ENCODE assay signal across 8 cellular contexts in genomic region chr2:3536682-3537632, GRCh38. TPM values are rescaled to one million over a fixed set of nuclear protein-coding genes. Genes with fewer than 3 reads are reported as not detected.
A peak's percentile ranks its signal among the peaks of the same experiment; 100 is the strongest.
DNase-seq lines count a peak whose midpoint lies in the region; ATAC-seq, FAIRE-seq and TF ChIP-seq lines count a peak whose summit lies in the region.

No MANE protein-coding gene starts in this region.

- H2AFZ ChIP-seq in mammary epithelial cell (ENCODE audit: low read depth, low read length) (peak overlapping the region; percentile 94), HepG2 (ENCODE audit: low read length) (peak overlapping the region; percentile 47), MM.1S (ENCODE audit: low read length) (no peak overlapping the region)

- no TSS peak for BruUV-seq in mammary epithelial cell (replicated peaks; lab: Mats Ljungman, UMichigan)
- no TSS peak for BruUV-seq in HepG2 (replicated peaks; lab: Mats Ljungman, UMichigan)

- no peak; a peak in 1 of 4 replicates for TF ChIP-seq POLR2A in HepG2 (IDR thresholded peaks at IDR 0.05; ENCODE audit: insufficient read depth in 1 of 2, low read depth in 2 of 2, low read length in 2 of 2)
- TF ChIP-seq POLR2A in thyroid gland (IDR thresholded peaks at IDR 0.05), result no peak

- H3K9me2 ChIP-seq in MM.1S (replicated peaks; ENCODE audit: insufficient read depth, low read length), result no peaks in the 10 kb centered on the region

- peak overlapping the region; percentile 93 for H3K4me2 ChIP-seq in mammary epithelial cell (ENCODE audit: insufficient read depth, low read depth, low read length)
- H3K4me2 ChIP-seq in HepG2 (ENCODE audit: low read depth, low read length), result peak overlapping the region; percentile 97
- no peak overlapping the region for H3K4me2 ChIP-seq in MM.1S (ENCODE audit: low read depth, low read length)

- peak overlapping the region; percentile 74 for H3K9ac ChIP-seq in mammary epithelial cell (ENCODE audit: insufficient read depth, low read length)
- peak overlapping the region; percentile 87 for H3K9ac ChIP-seq in HepG2 (ENCODE audit: insufficient read depth, low read depth, low read length)
- H3K9ac ChIP-seq in MM.1S (ENCODE audit: low read length), result no peak overlapping the region

- TF ChIP-seq RAD21 in HepG2 (CRISPR knock-in tag; IDR thresholded peaks at IDR 0.05), result peak; percentile 71

- in situ Hi-C loops in mammary epithelial cell (cut with MboI; ENCODE audit: low sequenced_read_pairs in 2 of 2) (no loop called here), HepG2 (cut with HindIII; ENCODE audit: extremely low pct_ligation_motif_present, low pct_unique_long_range_greater_than_20kb) (no loop called here)

- POLR2A ChIA-PET in HepG2 (lab: Yijun Ruan, JAX), result interaction anchor here (0.7 to 2.8 kb wide), 21 partner anchors 13 to 157 kb away, joined by 3 to 70 read pairs (median 4); partner anchors contain the start of genes ADI1, RNASEH1 and TRAPPC12

- TF ChIP-seq CTCF in mammary epithelial cell (conservative IDR thresholded peaks at IDR 0.05 in 1 of 2, IDR thresholded peaks at IDR 0.05 in 1 of 2; ENCODE audit: extremely low read depth in 1 of 2, insufficient read depth in 1 of 2, low read depth in 1 of 2, low read length in 2 of 2) (peak; percentile 26 to 31), HepG2 (CRISPR knock-in tag; IDR thresholded peaks at IDR 0.05) (peak; percentile 82), thyroid gland (IDR thresholded peaks at IDR 0.05) (peak in 2 of 6 experiments; percentile 9 to 17), MM.1S (IDR thresholded peaks at IDR 0.05; ENCODE audit: low read length) (no peak)

- H3F3A ChIP-seq in MM.1S (ENCODE audit: insufficient read depth, low read length), result no peaks in the 10 kb centered on the region

- intact Hi-C loops in mammary epithelial cell (cut with micrococcal nuclease), result no loop called here
- intact Hi-C loops in HepG2 (cut with micrococcal nuclease; ENCODE audit: unreplicated experiment), result loop anchor here (1.0 to 5.0 kb wide), 7 partner anchors 14 to 160 kb away; partner anchors contain the start of genes EIPR1, RNASEH1 and TRAPPC12
- intact Hi-C loops in thyroid gland (cut with DNase I), result no loop called here

- DNase-seq in A172 (ENCODE audit: low spot score), result peak; percentile 61
- DNase-seq in NOMO-1 (lab: John Stamatoyannopoulos, UW; ENCODE audit: unreplicated experiment in 2 of 2), result peak; percentile 18 to 29
- DNase-seq in mammary epithelial cell, result peak; percentile 8
- peak; percentile 82 for DNase-seq in HepG2 (ENCODE audit: low spot score)
- DNase-seq in thyroid gland, result peak in 1 of 2 donors; percentile 19
- DNase-seq in MM.1S, result no peak
- no peak for DNase-seq in stimulated activated CD4-positive, alpha-beta T cell treated with anti-CD3 and anti-CD28 coated beads, Interleukin-2, amount 100 ng/mL, for 48 hours

- whole genome bisulfite sequencing in mammary epithelial cell (ENCODE audit: low coverage, missing lambda C conversion rate), result 73% methylated on average over 12 of the region's 16 CpGs
- WGBS in HepG2 (ENCODE audit: low lambda C conversion rate), result 42% methylated on average over 16 of the region's 16 CpGs
- WGBS in thyroid gland, 2 donors, result 76 to 77% methylated on average over 12 to 16 of the region's 16 CpGs

- H3K79me2 ChIP-seq in mammary epithelial cell (ENCODE audit: insufficient read depth, low read length), result peaks cover 4% of the 10 kb centered on the region
- peaks cover 1% of the 10 kb centered on the region for H3K79me2 ChIP-seq in HepG2 (ENCODE audit: insufficient read depth, low read length)
- 0 out of 2 replicates have a peak, but pooled peaks cover 1% of the 10 kb centered on the region for H3K79me2 ChIP-seq in MM.1S (ENCODE audit: low read length)

- peak overlapping the region; percentile 89 for H3K27ac ChIP-seq in mammary epithelial cell (ENCODE audit: insufficient read depth, low read depth, low read length)
- peak overlapping the region; percentile 92 for H3K27ac ChIP-seq in HepG2 (ENCODE audit: extremely low read length, insufficient read depth, low read length)
- H3K27ac ChIP-seq in thyroid gland, result peak overlapping the region; percentile 69 to 87 (median 72)
- no peak overlapping the region for H3K27ac ChIP-seq in MM.1S (ENCODE audit: low read length)

- CTCF ChIA-PET in mammary epithelial cell (lab: Charles Lee; ENCODE audit: low non-redundant PET), result no interaction called here
- CTCF ChIA-PET in HepG2 (lab: Yijun Ruan, JAX; ENCODE audit: low intra/inter-chr PET ratio, low total read pairs), result no interaction called here

- H3K4me3 ChIP-seq in mammary epithelial cell (replicated peaks in 1 of 3; ENCODE audit: insufficient read depth in 1 of 3, low read depth in 2 of 3, low read length in 3 of 3) (no peak overlapping the region), HepG2 (replicated peaks in 1 of 3; ENCODE audit: insufficient read depth in 1 of 3, low read depth in 2 of 3, low read length in 3 of 3) (peak overlapping the region; percentile 59 to 79 (median 73)), thyroid gland (replicated peaks in 1 of 3) (no peak overlapping the region), MM.1S (ENCODE audit: low read length) (no peak overlapping the region)

- no peaks in the 10 kb centered on the region for H3K9me3 ChIP-seq in mammary epithelial cell (replicated peaks; ENCODE audit: insufficient read depth, low read length)
- no peaks in the 10 kb centered on the region for H3K9me3 ChIP-seq in HepG2 (ENCODE audit: low read length)
- H3K9me3 ChIP-seq in thyroid gland, result no peaks in the 10 kb centered on the region
- H3K9me3 ChIP-seq in MM.1S (replicated peaks; ENCODE audit: insufficient read depth, low read length), result no peaks in the 10 kb centered on the region

- H3K36me3 ChIP-seq in mammary epithelial cell (ENCODE audit: insufficient read depth, low read length) (peaks cover 3% of the 10 kb centered on the region), HepG2 (replicated peaks in 1 of 2; ENCODE audit: control insufficient read depth in 1 of 2, insufficient read depth in 2 of 2, low read length in 2 of 2) (peaks cover 4 to 10% of the 10 kb centered on the region in 2 experiments; a peak in 4 of 5 replicates), thyroid gland (no peaks in the 10 kb centered on the region), MM.1S (replicated peaks; ENCODE audit: insufficient read depth, low read length) (peaks cover 3% of the 10 kb centered on the region; the same call in 1 of the 2 replicates)

- TF ChIP-seq EP300 in HepG2 (IDR thresholded peaks at IDR 0.05; ENCODE audit: low read depth in 2 of 2, low read length in 2 of 2), result no peak
- TF ChIP-seq EP300 in HepG2 (CRISPR knock-in tag; IDR thresholded peaks at IDR 0.05; ENCODE audit: borderline replicate concordance), result no peak

- peak; percentile 63 for ATAC-seq in GM18907 (IDR thresholded peaks at IDR 0.05; ENCODE audit: unreplicated experiment)
- ATAC-seq in HepG2, result peak; percentile 89

- peaks cover 21% of the 10 kb centered on the region for H3K4me1 ChIP-seq in mammary epithelial cell (ENCODE audit: insufficient read depth, low read length)
- peaks cover 41% of the 10 kb centered on the region for H3K4me1 ChIP-seq in HepG2 (ENCODE audit: insufficient read depth, low read length)
- peaks cover 0 to 14% of the 10 kb centered on the region in 2 donors for H3K4me1 ChIP-seq in thyroid gland
- H3K4me1 ChIP-seq in MM.1S (ENCODE audit: low read length), result no peaks in the 10 kb centered on the region

- H3K27me3 ChIP-seq in mammary epithelial cell (ENCODE audit: insufficient read depth, low read length) (no peaks in the 10 kb centered on the region), HepG2 (ENCODE audit: control insufficient read depth in 1 of 2, insufficient read depth in 2 of 2, low read length in 2 of 2) (no peaks in the 10 kb centered on the region; a peak in 1 of 5 replicates), thyroid gland (no peaks in the 10 kb centered on the region), MM.1S (replicated peaks; ENCODE audit: insufficient read depth, low read length) (no peaks in the 10 kb centered on the region)

- dilution Hi-C loops in mammary epithelial cell (cut with HindIII; ENCODE audit: low sequenced_read_pairs), result loop anchor here (5.0 kb wide), 1 partner anchor 65 kb away; no protein-coding TSS in a partner anchor

- H4K20me1 ChIP-seq in mammary epithelial cell (ENCODE audit: insufficient read depth, low read length) (no peaks in the 10 kb centered on the region), HepG2 (ENCODE audit: insufficient read depth, low read length) (no peaks in the 10 kb centered on the region), MM.1S (ENCODE audit: insufficient read depth, low read length) (no peaks in the 10 kb centered on the region)

- FAIRE-seq in HepG2 (lab: Jason Lieb, UNC), result peak; percentile 74

RNA-seq across cellular contexts. Expression of gene ADI1, which starts 17.6 kb away (rescaled TPM):
- 70.9 and 102 TPM in 2 replicates for total RNA-seq in A172 (2014; rRNA removed; shearing (Covaris generic))
- total RNA-seq in mammary epithelial cell (10 to 100 TPM; 13.3 to 35.1 TPM), HepG2 (2016; rRNA removed; fragmentation: Illumina TruSeq; extraction: Trizol) (123 and 135 TPM in 2 replicates), thyroid gland (10 to 100 TPM; 35.9 to 65.1 (median 59.2) TPM)
- polyA plus RNA-seq in mammary epithelial cell (36.0 TPM), HepG2 (2011; rRNA removed) (21.3 and 28.7 TPM in 2 replicates)
- 20.7 TPM for polyA minus RNA-seq in mammary epithelial cell
- 16.6 and 17.0 TPM in 2 replicates for total RNA-seq in HepG2 (2016; cell fraction: cytosol; rRNA removed; fragmentation: Illumina TruSeq; extraction: Trizol; ENCODE audit: low read depth)
- 124 and 138 TPM in 2 replicates for total RNA-seq in HepG2 (2016; cell fraction: insoluble cytoplasmic fraction; rRNA removed; fragmentation: Illumina TruSeq; extraction: Trizol)
- total RNA-seq in HepG2 (2016; cell fraction: membrane; rRNA removed; fragmentation: Illumina TruSeq; extraction: Trizol), result 45.5 and 47.8 TPM in 2 replicates
- 54.5 and 64.3 TPM in 2 replicates for total RNA-seq in HepG2 (2016; cell fraction: nucleus; rRNA removed; fragmentation: Illumina TruSeq; extraction: Trizol)
- polyA plus RNA-seq in HepG2 (2011; cell fraction: cytosol; rRNA removed), result 22.7 and 24.5 TPM in 2 replicates
- 16.1 and 17.6 TPM in 2 replicates for polyA plus RNA-seq in HepG2 (2011; cell fraction: nucleus; rRNA removed)
- 22.9 and 33.0 TPM in 2 replicates for polyA plus RNA-seq in HepG2 (2012)
- 20.5 and 20.6 TPM in 2 replicates for polyA plus RNA-seq in HepG2 (2016; cell fraction: cytosol; fragmentation: Illumina TruSeq; extraction: Trizol; ENCODE audit: low read depth)
- polyA plus RNA-seq in HepG2 (2016; cell fraction: insoluble cytoplasmic fraction; fragmentation: Illumina TruSeq; extraction: Trizol; ENCODE audit: low read depth), result 160 TPM in 2 replicates
- 42.7 and 43.1 TPM in 2 replicates for polyA plus RNA-seq in HepG2 (2016; cell fraction: membrane; fragmentation: Illumina TruSeq; extraction: Trizol; ENCODE audit: low read depth)
- polyA plus RNA-seq in HepG2 (2016; cell fraction: nucleus; fragmentation: Illumina TruSeq; extraction: Trizol; ENCODE audit: insufficient read depth, low read depth), result 92.2 and 100 TPM in 2 replicates
- 15.1 and 19.1 TPM in 2 replicates for polyA minus RNA-seq in HepG2 (2011; rRNA and poly(A)+ RNA removed; ENCODE audit: low replicate concordance)
- polyA minus RNA-seq in HepG2 (2011; cell fraction: cytosol; rRNA and poly(A)+ RNA removed), result 13.2 and 18.8 TPM in 2 replicates
- 19.3 and 23.8 TPM in 2 replicates for polyA minus RNA-seq in HepG2 (2011; cell fraction: nucleus; rRNA and poly(A)+ RNA removed)

RNA-seq across cellular contexts. Expression of gene RNASEH1, which starts 21.2 kb away (rescaled TPM):
- 55.3 and 61.6 TPM in 2 replicates for total RNA-seq in A172 (2014; rRNA removed; shearing (Covaris generic))
- total RNA-seq in mammary epithelial cell, result 10 to 100 TPM; 29.2 to 33.7 TPM
- polyA plus RNA-seq in mammary epithelial cell, result 15.2 TPM
- 8.7 TPM for polyA minus RNA-seq in mammary epithelial cell
- total RNA-seq in HepG2 (2016; rRNA removed; fragmentation: Illumina TruSeq; extraction: Trizol), result 57.2 and 57.4 TPM in 2 replicates
- 73.8 and 75.1 TPM in 2 replicates for total RNA-seq in HepG2 (2016; cell fraction: cytosol; rRNA removed; fragmentation: Illumina TruSeq; extraction: Trizol; ENCODE audit: low read depth)
- 56.9 and 57.3 TPM in 2 replicates for total RNA-seq in HepG2 (2016; cell fraction: insoluble cytoplasmic fraction; rRNA removed; fragmentation: Illumina TruSeq; extraction: Trizol)
- total RNA-seq in HepG2 (2016; cell fraction: membrane; rRNA removed; fragmentation: Illumina TruSeq; extraction: Trizol), result 90.4 and 92.3 TPM in 2 replicates
- 37.2 and 39.3 TPM in 2 replicates for total RNA-seq in HepG2 (2016; cell fraction: nucleus; rRNA removed; fragmentation: Illumina TruSeq; extraction: Trizol)
- 12.7 and 14.5 TPM in 2 replicates for polyA plus RNA-seq in HepG2 (2011; rRNA removed)
- 12.8 and 14.0 TPM in 2 replicates for polyA plus RNA-seq in HepG2 (2011; cell fraction: cytosol; rRNA removed)
- polyA plus RNA-seq in HepG2 (2011; cell fraction: nucleus; rRNA removed), result 10.4 and 11.6 TPM in 2 replicates
- 21.0 and 21.2 TPM in 2 replicates for polyA plus RNA-seq in HepG2 (2012)
- polyA plus RNA-seq in HepG2 (2016; cell fraction: cytosol; fragmentation: Illumina TruSeq; extraction: Trizol; ENCODE audit: low read depth), result 75.3 and 82.0 TPM in 2 replicates
- 46.3 and 47.8 TPM in 2 replicates for polyA plus RNA-seq in HepG2 (2016; cell fraction: insoluble cytoplasmic fraction; fragmentation: Illumina TruSeq; extraction: Trizol; ENCODE audit: low read depth)
- 68.9 and 69.5 TPM in 2 replicates for polyA plus RNA-seq in HepG2 (2016; cell fraction: membrane; fragmentation: Illumina TruSeq; extraction: Trizol; ENCODE audit: low read depth)
- polyA plus RNA-seq in HepG2 (2016; cell fraction: nucleus; fragmentation: Illumina TruSeq; extraction: Trizol; ENCODE audit: insufficient read depth, low read depth), result 43.7 and 45.2 TPM in 2 replicates
- polyA minus RNA-seq in HepG2 (2011; rRNA and poly(A)+ RNA removed; ENCODE audit: low replicate concordance), result 10.4 and 15.6 TPM in 2 replicates
- 11.1 and 12.0 TPM in 2 replicates for polyA minus RNA-seq in HepG2 (2011; cell fraction: cytosol; rRNA and poly(A)+ RNA removed)
- polyA minus RNA-seq in HepG2 (2011; cell fraction: nucleus; rRNA and poly(A)+ RNA removed), result 17.3 and 19.1 TPM in 2 replicates
- total RNA-seq in thyroid gland, result 10 to 100 TPM; 13.3 to 23.1 (median 19.2) TPM

RNA-seq across cellular contexts. Expression of gene RPS7, which starts 38.1 kb away (rescaled TPM):
- 2,765 and 4,011 TPM in 2 replicates for total RNA-seq in A172 (2014; rRNA removed; shearing (Covaris generic))
- 1,000 to 10,000 TPM; 1,346 to 1,386 TPM for total RNA-seq in mammary epithelial cell
- polyA plus RNA-seq in mammary epithelial cell, result 1,425 TPM
- 544 TPM for polyA minus RNA-seq in mammary epithelial cell
- 3,686 and 4,415 TPM in 2 replicates for total RNA-seq in HepG2 (2016; rRNA removed; fragmentation: Illumina TruSeq; extraction: Trizol)
- total RNA-seq in HepG2 (2016; cell fraction: cytosol; rRNA removed; fragmentation: Illumina TruSeq; extraction: Trizol; ENCODE audit: low read depth), result 5,456 and 6,100 TPM in 2 replicates
- total RNA-seq in HepG2 (2016; cell fraction: insoluble cytoplasmic fraction; rRNA removed; fragmentation: Illumina TruSeq; extraction: Trizol), result 3,753 and 4,559 TPM in 2 replicates
- total RNA-seq in HepG2 (2016; cell fraction: membrane; rRNA removed; fragmentation: Illumina TruSeq; extraction: Trizol), result 7,013 and 7,026 TPM in 2 replicates
- 1,357 and 1,550 TPM in 2 replicates for total RNA-seq in HepG2 (2016; cell fraction: nucleus; rRNA removed; fragmentation: Illumina TruSeq; extraction: Trizol)
- polyA plus RNA-seq in HepG2 (2011; rRNA removed), result 3,283 and 4,040 TPM in 2 replicates
- 3,092 and 3,668 TPM in 2 replicates for polyA plus RNA-seq in HepG2 (2011; cell fraction: cytosol; rRNA removed)
- 687 and 772 TPM in 2 replicates for polyA plus RNA-seq in HepG2 (2011; cell fraction: nucleus; rRNA removed)
- 3,723 and 4,459 TPM in 2 replicates for polyA plus RNA-seq in HepG2 (2012)
- polyA plus RNA-seq in HepG2 (2016; cell fraction: cytosol; fragmentation: Illumina TruSeq; extraction: Trizol; ENCODE audit: low read depth), result 5,030 and 5,352 TPM in 2 replicates
- polyA plus RNA-seq in HepG2 (2016; cell fraction: insoluble cytoplasmic fraction; fragmentation: Illumina TruSeq; extraction: Trizol; ENCODE audit: low read depth), result 4,110 and 4,812 TPM in 2 replicates
- polyA plus RNA-seq in HepG2 (2016; cell fraction: membrane; fragmentation: Illumina TruSeq; extraction: Trizol; ENCODE audit: low read depth), result 6,339 and 6,476 TPM in 2 replicates
- polyA plus RNA-seq in HepG2 (2016; cell fraction: nucleus; fragmentation: Illumina TruSeq; extraction: Trizol; ENCODE audit: insufficient read depth, low read depth), result 2,377 and 2,486 TPM in 2 replicates
- 217 and 248 TPM in 2 replicates for polyA minus RNA-seq in HepG2 (2011; rRNA and poly(A)+ RNA removed; ENCODE audit: low replicate concordance)
- polyA minus RNA-seq in HepG2 (2011; cell fraction: cytosol; rRNA and poly(A)+ RNA removed), result 598 and 688 TPM in 2 replicates
- polyA minus RNA-seq in HepG2 (2011; cell fraction: nucleus; rRNA and poly(A)+ RNA removed), result 243 and 285 TPM in 2 replicates
- total RNA-seq in thyroid gland, result 1,000 to 10,000 TPM; 1,809 to 3,387 (median 2,120) TPM

RNA-seq across cellular contexts. Expression of gene COLEC11, which starts 58.0 kb away (rescaled TPM):
- 0.17 TPM in 1 of 2 replicates, not detected in the other for total RNA-seq in A172 (2014; rRNA removed; shearing (Covaris generic))
- total RNA-seq in mammary epithelial cell, result not detected
- polyA plus RNA-seq in mammary epithelial cell, result not detected
- polyA minus RNA-seq in mammary epithelial cell, result not detected
- total RNA-seq in HepG2 (2016; rRNA removed; fragmentation: Illumina TruSeq; extraction: Trizol), result 2.5 and 3.0 TPM in 2 replicates
- total RNA-seq in HepG2 (2016; cell fraction: cytosol; rRNA removed; fragmentation: Illumina TruSeq; extraction: Trizol; ENCODE audit: low read depth), result 1.2 and 1.9 TPM in 2 replicates
- 2.5 and 3.0 TPM in 2 replicates for total RNA-seq in HepG2 (2016; cell fraction: insoluble cytoplasmic fraction; rRNA removed; fragmentation: Illumina TruSeq; extraction: Trizol)
- 2.2 and 2.3 TPM in 2 replicates for total RNA-seq in HepG2 (2016; cell fraction: membrane; rRNA removed; fragmentation: Illumina TruSeq; extraction: Trizol)
- 2.7 and 3.4 TPM in 2 replicates for total RNA-seq in HepG2 (2016; cell fraction: nucleus; rRNA removed; fragmentation: Illumina TruSeq; extraction: Trizol)
- 1.5 and 2.6 TPM in 2 replicates for polyA plus RNA-seq in HepG2 (2011; rRNA removed)
- polyA plus RNA-seq in HepG2 (2011; cell fraction: cytosol; rRNA removed), result 2.8 TPM in 2 replicates
- 4.0 and 4.6 TPM in 2 replicates for polyA plus RNA-seq in HepG2 (2011; cell fraction: nucleus; rRNA removed)
- 1.6 and 1.9 TPM in 2 replicates for polyA plus RNA-seq in HepG2 (2012)
- 0.71 and 0.78 TPM in 2 replicates for polyA plus RNA-seq in HepG2 (2016; cell fraction: cytosol; fragmentation: Illumina TruSeq; extraction: Trizol; ENCODE audit: low read depth)
- polyA plus RNA-seq in HepG2 (2016; cell fraction: insoluble cytoplasmic fraction; fragmentation: Illumina TruSeq; extraction: Trizol; ENCODE audit: low read depth), result 2.0 and 3.6 TPM in 2 replicates
- 1.5 TPM in 2 replicates for polyA plus RNA-seq in HepG2 (2016; cell fraction: membrane; fragmentation: Illumina TruSeq; extraction: Trizol; ENCODE audit: low read depth)
- polyA plus RNA-seq in HepG2 (2016; cell fraction: nucleus; fragmentation: Illumina TruSeq; extraction: Trizol; ENCODE audit: insufficient read depth, low read depth), result 5.0 and 5.6 TPM in 2 replicates
- polyA minus RNA-seq in HepG2 (2011; rRNA and poly(A)+ RNA removed; ENCODE audit: low replicate concordance), result 1.8 TPM in 1 of 2 replicates, not detected in the other
- 0.69 and 1.3 TPM in 2 replicates for polyA minus RNA-seq in HepG2 (2011; cell fraction: cytosol; rRNA and poly(A)+ RNA removed)
- 2.6 and 2.8 TPM in 2 replicates for polyA minus RNA-seq in HepG2 (2011; cell fraction: nucleus; rRNA and poly(A)+ RNA removed)
- 10 to 100 TPM in 2 of 4 donors, 1 to 10 TPM in 2; 2.8 to 20.5 (median 9.1) TPM for total RNA-seq in thyroid gland

Comparison
In these comparisons a context has a peak if more than half of its experiments do, and no peak if none do; other contexts are left out.
1. DNase-seq: peak in A172 (single experiment), NOMO-1 (2 of 2), mammary epithelial cell (single experiment) and HepG2 (single experiment); none in MM.1S (single experiment) and stimulated activated CD4-positive, alpha-beta T cell treated with anti-CD3 and anti-CD28 coated beads, Interleukin-2, amount 100 ng/mL, for 48 hours (0 of 2).
2. H3K4me3 ChIP-seq: peak in HepG2 (3 of 3); none in mammary epithelial cell (0 of 3), thyroid gland (0 of 3) and MM.1S (single experiment).